Comparison of ENCODE assay signal across 15 cellular contexts in the genomic region with DNA sequence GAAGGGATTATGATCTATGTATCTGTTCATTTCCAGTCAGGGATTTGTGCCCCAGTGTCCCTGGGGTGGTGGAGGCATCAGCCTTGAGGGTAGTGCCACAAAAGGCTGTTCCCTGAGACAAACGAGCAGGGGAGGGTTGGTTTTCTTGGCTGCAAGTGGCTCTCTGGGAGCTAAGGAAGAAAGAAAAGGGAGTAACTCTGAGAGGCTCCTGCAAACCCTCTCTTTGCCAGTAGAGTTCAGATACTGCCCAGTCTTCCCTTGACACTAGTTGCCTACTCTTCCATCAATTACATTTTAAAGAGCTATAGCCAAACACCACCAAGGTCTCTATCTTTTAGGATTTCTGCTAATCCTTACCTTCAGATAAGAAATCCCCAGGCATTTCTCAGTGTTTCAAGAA.
"Had no signal": no experiment of that assay in that cellular context is flagged by ENCODE, and none has a peak within 500 bp of the region (broad histone marks: within the 10 kb centered on the region; RNA-seq: fewer than 3 reads in every experiment).

No MANE protein-coding gene starts in this region.

- H3K9me3 ChIP-seq: adrenal gland, neutrophil, right atrium auricular region, tibial artery had no signal

- DNase-seq: activated CD4-positive, alpha-beta T cell treated with anti-CD3 and anti-CD28 coated beads, Interleukin-2, amount 10 ng/mL, durations not matched to agents 7 days and 5 days; activated CD4-positive, CD25-positive, alpha-beta regulatory T cell; activated CD8-positive, alpha-beta memory T cell treated with anti-CD3 and anti-CD28 coated beads for 24 hours; activated naive CD4-positive, alpha-beta T cell treated with anti-CD3 and anti-CD28 coated beads, Interleukin-2, amount 10 ng/mL, durations not matched to agents 7 days and 5 days; activated T-cell treated with anti-CD3 and anti-CD28 coated beads for 4 hours; adrenal gland; effector memory CD8-positive, alpha-beta T cell; naive thymus-derived CD4-positive, alpha-beta T cell; small intestine; tibial artery had no signal

- ATAC-seq: activated T-helper 17 cell treated with anti-CD3 and anti-CD28 coated beads, Interleukin-2, amount 50 U/mL, for 72 hours; effector memory CD8-positive, alpha-beta T cell; esophagus mucosa; naive thymus-derived CD4-positive, alpha-beta T cell had no signal

- H3K4me1 ChIP-seq: adrenal gland, right atrium auricular region, tibial artery had no signal

- H3K27ac ChIP-seq: adrenal gland, neutrophil, right atrium auricular region, tibial artery had no signal

- H3K36me3 ChIP-seq: adrenal gland, neutrophil, right atrium auricular region, tibial artery had no signal

- FAIRE-seq: small intestine, TTC549 had no signal

- H3K4me3 ChIP-seq: adrenal gland, right atrium auricular region, tibial artery had no signal

- H3K27me3 ChIP-seq: adrenal gland, right atrium auricular region, tibial artery had no signal
